8 cellular contexts compared by ENCODE assay signal in the genomic region with DNA sequence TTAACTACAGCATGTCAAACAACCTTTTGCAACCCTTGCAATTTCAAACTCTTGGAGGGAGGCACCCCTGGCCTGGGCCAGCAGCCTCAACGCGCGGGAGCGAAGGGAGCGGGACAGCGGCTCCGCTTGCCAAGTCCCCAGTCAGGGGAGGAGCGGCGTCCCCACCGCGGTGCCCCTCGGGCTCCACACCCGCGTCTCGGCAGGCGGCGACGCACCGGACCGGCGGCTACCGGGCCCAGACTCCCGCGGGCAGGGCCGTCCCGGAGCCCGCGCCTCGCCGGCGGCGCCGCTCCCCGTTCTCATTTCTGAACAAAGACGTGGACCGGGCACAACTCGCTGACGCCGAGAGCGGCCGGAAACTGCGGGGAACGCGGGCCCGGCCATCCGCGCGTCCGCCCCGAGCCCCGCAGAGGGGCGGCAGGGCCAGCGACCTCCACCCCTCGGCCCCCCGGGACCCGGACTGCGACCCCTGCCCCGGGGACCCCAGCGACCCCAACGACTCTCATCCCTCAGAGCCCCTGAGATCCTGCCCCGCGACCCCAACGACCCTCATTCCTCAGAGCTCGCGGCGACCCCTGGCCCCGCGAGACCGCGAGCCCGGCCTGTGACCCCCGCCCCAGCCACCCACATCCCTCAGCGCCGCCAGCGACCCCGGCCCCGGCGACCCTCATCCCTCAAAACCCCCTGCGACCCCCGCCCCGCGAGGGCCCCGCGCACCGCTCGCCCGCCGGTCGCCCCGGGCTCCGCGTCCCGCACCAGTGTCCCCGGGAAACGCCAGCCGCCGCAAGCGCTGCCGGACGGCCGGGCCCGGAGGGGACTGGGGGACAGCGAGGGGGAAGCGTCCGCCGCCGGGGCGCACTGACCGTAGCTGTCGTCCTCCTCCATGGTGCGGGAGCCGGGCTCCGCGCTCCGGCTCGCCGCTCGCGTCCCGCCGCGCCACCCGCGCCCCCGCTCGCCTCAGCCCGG. TPM values are rescaled to one million over a fixed set of nuclear protein-coding genes. Genes with fewer than 3 reads are reported as not detected.
A peak's percentile ranks its signal among the peaks of the same experiment; 100 is the strongest.
DNase-seq lines count a peak whose midpoint lies in the region; ATAC-seq, FAIRE-seq and TF ChIP-seq lines count a peak whose summit lies in the region.

A gene with protein sequence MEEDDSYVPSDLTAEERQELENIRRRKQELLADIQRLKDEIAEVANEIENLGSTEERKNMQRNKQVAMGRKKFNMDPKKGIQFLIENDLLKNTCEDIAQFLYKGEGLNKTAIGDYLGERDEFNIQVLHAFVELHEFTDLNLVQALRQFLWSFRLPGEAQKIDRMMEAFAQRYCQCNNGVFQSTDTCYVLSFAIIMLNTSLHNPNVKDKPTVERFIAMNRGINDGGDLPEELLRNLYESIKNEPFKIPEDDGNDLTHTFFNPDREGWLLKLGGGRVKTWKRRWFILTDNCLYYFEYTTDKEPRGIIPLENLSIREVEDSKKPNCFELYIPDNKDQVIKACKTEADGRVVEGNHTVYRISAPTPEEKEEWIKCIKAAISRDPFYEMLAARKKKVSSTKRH (minus strand): TSS at position 935 of the 966 bp plus-strand sequence. CDS start 50 bp downstream, at position 885.

- peak; percentile 64 for TF ChIP-seq POLR2A in A549 (IDR thresholded peaks at IDR 0.05; ENCODE audit: low read length)

- H3K36me3 Mint-ChIP-seq in memory B cell: peaks cover 2% of the 10 kb centered on the region

- peaks cover 18% of the 10 kb centered on the region for H3K4me1 ChIP-seq in A549

- no peak for FAIRE-seq in A549 (lab: Jason Lieb, UNC)

- ATAC-seq in A549: peak; percentile 31 to 61
- ATAC-seq in GM18867 (IDR thresholded peaks at IDR 0.05; ENCODE audit: unreplicated experiment): peak; percentile 19
- ATAC-seq in HG03432 (IDR thresholded peaks at IDR 0.05; ENCODE audit: unreplicated experiment): peak; percentile 20
- peak; percentile 7 for ATAC-seq in memory B cell (ENCODE audit: low read depth)
- ATAC-seq in stimulated activated naive CD8-positive, alpha-beta T cell treated with anti-CD3 and anti-CD28 coated beads, Interleukin-15, amount 100 ng/mL, for 72 hours: peak; percentile 26

- H3K9me3 ChIP-seq in A549: no peaks in the 10 kb centered on the region

- TF ChIP-seq RAD21 in A549 (conservative IDR thresholded peaks at IDR 0.05 in 1 of 2, IDR thresholded peaks at IDR 0.05 in 1 of 2): no peak

- DNase-seq in A549 (ENCODE audit: low read depth in 1 of 2, low spot score in 1 of 2): peak in 1 of 2 experiments; percentile 41
- DNase-seq in effector CD4-positive, alpha-beta T cell: peak; percentile 31
- peak in 1 of 2 donors; percentile 60 for DNase-seq in memory B cell (ENCODE audit: low spot score in 2 of 2)
- DNase-seq in stimulated activated naive CD8-positive, alpha-beta T cell treated with anti-CD3 and anti-CD28 coated beads, Interleukin-15, amount 100 ng/mL, for 72 hours: peak; percentile 59 to 60
- DNase-seq in GM10266 (ENCODE audit: extremely low spot score): no peak

- peak within 1 kb of the TSS; percentile 90 to 97 for H3K27ac ChIP-seq in A549
- peak within 1 kb of the TSS; percentile 95 for H3K27ac ChIP-seq in VCaP

- H3K27ac Mint-ChIP-seq in memory B cell: peak within 1 kb of the TSS; percentile 97
- peak within 1 kb of the TSS; percentile 89 to 97 for H3K27ac Mint-ChIP-seq in stimulated activated naive CD8-positive, alpha-beta T cell treated with anti-CD3 and anti-CD28 coated beads, Interleukin-15, amount 100 ng/mL, for 72 hours

- WGBS in A549 (ENCODE audit: missing lambda C conversion rate): 1% methylated on average over 31 of the region's 127 CpGs

- H3K4me2 ChIP-seq in A549: peak within 1 kb of the TSS; percentile 91

- CTCF ChIA-PET in A549 (lab: Yijun Ruan, JAX): interaction anchor here (1.9 kb wide), 1 partner anchor 27 kb away, joined by 4 read pairs; no protein-coding TSS in a partner anchor

- H3K27me3 Mint-ChIP-seq in memory B cell: no peaks in the 10 kb centered on the region
- no peaks in the 10 kb centered on the region for H3K27me3 Mint-ChIP-seq in stimulated activated naive CD8-positive, alpha-beta T cell treated with anti-CD3 and anti-CD28 coated beads, Interleukin-15, amount 100 ng/mL, for 72 hours

- POLR2A ChIA-PET in A549 (lab: Yijun Ruan, JAX): interaction anchor here (1.0 kb wide), 1 partner anchor 65 kb away, joined by 3 read pairs; no protein-coding TSS in a partner anchor

- TF ChIP-seq CTCF in A549 (IDR thresholded peaks at IDR 0.05): no peak
- TF ChIP-seq CTCF in VCaP (conservative IDR thresholded peaks at IDR 0.05): no peak
- TF ChIP-seq CTCF in GM10266 (IDR thresholded peaks at IDR 0.05; ENCODE audit: control insufficient read depth, insufficient read depth, low read depth, missing control alignments): no peak

- H3K4me3 ChIP-seq in A549: peak within 1 kb of the TSS; percentile 98

- peaks cover 22% of the 10 kb centered on the region for H3K4me1 Mint-ChIP-seq in memory B cell
- H3K4me1 Mint-ChIP-seq in stimulated activated naive CD8-positive, alpha-beta T cell treated with anti-CD3 and anti-CD28 coated beads, Interleukin-15, amount 100 ng/mL, for 72 hours: peaks cover 69% of the 10 kb centered on the region

- peak within 1 kb of the TSS; percentile 88 for H3K4me3 Mint-ChIP-seq in memory B cell
- H3K4me3 Mint-ChIP-seq in stimulated activated naive CD8-positive, alpha-beta T cell treated with anti-CD3 and anti-CD28 coated beads, Interleukin-15, amount 100 ng/mL, for 72 hours: peak within 1 kb of the TSS; percentile 85 to 92

- no peaks in the 10 kb centered on the region for H3K9me3 Mint-ChIP-seq in memory B cell
- H3K9me3 Mint-ChIP-seq in stimulated activated naive CD8-positive, alpha-beta T cell treated with anti-CD3 and anti-CD28 coated beads, Interleukin-15, amount 100 ng/mL, for 72 hours: no peaks in the 10 kb centered on the region

- TF ChIP-seq EP300 in A549 (IDR thresholded peaks at IDR 0.05): no peak

TF ChIP-seq in A549, 52 proteins besides CTCF, POLR2A, EP300 and RAD21 (continues in another document):
- TF ChIP-seq ZFP36 (IDR thresholded peaks at IDR 0.05; ENCODE audit: borderline replicate concordance, partially characterized antibody): no peak
- TF ChIP-seq, protein P1, sequence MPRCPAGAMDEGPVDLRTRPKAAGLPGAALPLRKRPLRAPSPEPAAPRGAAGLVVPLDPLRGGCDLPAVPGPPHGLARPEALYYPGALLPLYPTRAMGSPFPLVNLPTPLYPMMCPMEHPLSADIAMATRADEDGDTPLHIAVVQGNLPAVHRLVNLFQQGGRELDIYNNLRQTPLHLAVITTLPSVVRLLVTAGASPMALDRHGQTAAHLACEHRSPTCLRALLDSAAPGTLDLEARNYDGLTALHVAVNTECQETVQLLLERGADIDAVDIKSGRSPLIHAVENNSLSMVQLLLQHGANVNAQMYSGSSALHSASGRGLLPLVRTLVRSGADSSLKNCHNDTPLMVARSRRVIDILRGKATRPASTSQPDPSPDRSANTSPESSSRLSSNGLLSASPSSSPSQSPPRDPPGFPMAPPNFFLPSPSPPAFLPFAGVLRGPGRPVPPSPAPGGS (IDR thresholded peaks at IDR 0.05): no peak
- TF ChIP-seq MAFK (IDR thresholded peaks at IDR 0.05; ENCODE audit: partially characterized antibody): peak; percentile 88
- TF ChIP-seq JUNB (IDR thresholded peaks at IDR 0.05): no peak
- TF ChIP-seq HOXB13 (CRISPR knock-in tag; IDR thresholded peaks at IDR 0.05; ENCODE audit: low read depth): no peak
- TF ChIP-seq, protein P2, sequence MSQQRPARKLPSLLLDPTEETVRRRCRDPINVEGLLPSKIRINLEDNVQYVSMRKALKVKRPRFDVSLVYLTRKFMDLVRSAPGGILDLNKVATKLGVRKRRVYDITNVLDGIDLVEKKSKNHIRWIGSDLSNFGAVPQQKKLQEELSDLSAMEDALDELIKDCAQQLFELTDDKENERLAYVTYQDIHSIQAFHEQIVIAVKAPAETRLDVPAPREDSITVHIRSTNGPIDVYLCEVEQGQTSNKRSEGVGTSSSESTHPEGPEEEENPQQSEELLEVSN (IDR thresholded peaks at IDR 0.05; ENCODE audit: borderline replicate concordance, low read depth): 0 out of 2 replicates have a peak, but pooled peaks have one; percentile 18
- no peak for TF ChIP-seq FOXS1 (CRISPR knock-in tag; IDR thresholded peaks at IDR 0.05)
- TF ChIP-seq, protein P3, sequence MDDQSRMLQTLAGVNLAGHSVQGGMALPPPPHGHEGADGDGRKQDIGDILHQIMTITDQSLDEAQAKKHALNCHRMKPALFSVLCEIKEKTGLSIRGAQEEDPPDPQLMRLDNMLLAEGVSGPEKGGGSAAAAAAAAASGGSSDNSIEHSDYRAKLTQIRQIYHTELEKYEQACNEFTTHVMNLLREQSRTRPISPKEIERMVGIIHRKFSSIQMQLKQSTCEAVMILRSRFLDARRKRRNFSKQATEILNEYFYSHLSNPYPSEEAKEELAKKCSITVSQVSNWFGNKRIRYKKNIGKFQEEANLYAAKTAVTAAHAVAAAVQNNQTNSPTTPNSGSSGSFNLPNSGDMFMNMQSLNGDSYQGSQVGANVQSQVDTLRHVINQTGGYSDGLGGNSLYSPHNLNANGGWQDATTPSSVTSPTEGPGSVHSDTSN (IDR thresholded peaks at IDR 0.05): no peak
- no peak for TF ChIP-seq ZC3H11A (IDR thresholded peaks at IDR 0.05)
- TF ChIP-seq, protein P4, sequence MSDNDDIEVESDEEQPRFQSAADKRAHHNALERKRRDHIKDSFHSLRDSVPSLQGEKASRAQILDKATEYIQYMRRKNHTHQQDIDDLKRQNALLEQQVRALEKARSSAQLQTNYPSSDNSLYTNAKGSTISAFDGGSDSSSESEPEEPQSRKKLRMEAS (IDR thresholded peaks at IDR 0.05): peak; percentile 38; the same call in 1 of the 2 replicates
- no peak for TF ChIP-seq FOSB (CRISPR knock-in tag; IDR thresholded peaks at IDR 0.05)
- no peak for TF ChIP-seq MAZ (IDR thresholded peaks at IDR 0.05; ENCODE audit: borderline replicate concordance, low read depth, low read length)

RNA-seq across cellular contexts. Expression of the gene that starts here (rescaled TPM):
- 36.0 and 38.5 TPM in 2 replicates for polyA plus RNA-seq in A549 (2011; rRNA removed)
- polyA plus RNA-seq in A549 (2012; cell fraction: cytosol; rRNA removed): 27.3 and 34.2 TPM in 2 replicates
- polyA plus RNA-seq in A549 (2012; cell fraction: nucleus; rRNA removed): 72.4 and 88.1 TPM in 2 replicates
- 45.9 to 54.3 TPM (median 46.2 TPM) in 3 replicates for polyA plus RNA-seq in A549 (2017; fragmentation: RNase III; extraction: RNeasy Plus Mini Kit Qiagen cat#74134 plus additional on column Dnase treatment)
- polyA minus RNA-seq in A549 (2011; rRNA and poly(A)+ RNA removed): 32.0 and 37.1 TPM in 2 replicates
